Comparison of ENCODE assay signal across 12 cellular contexts in the genomic region with DNA sequence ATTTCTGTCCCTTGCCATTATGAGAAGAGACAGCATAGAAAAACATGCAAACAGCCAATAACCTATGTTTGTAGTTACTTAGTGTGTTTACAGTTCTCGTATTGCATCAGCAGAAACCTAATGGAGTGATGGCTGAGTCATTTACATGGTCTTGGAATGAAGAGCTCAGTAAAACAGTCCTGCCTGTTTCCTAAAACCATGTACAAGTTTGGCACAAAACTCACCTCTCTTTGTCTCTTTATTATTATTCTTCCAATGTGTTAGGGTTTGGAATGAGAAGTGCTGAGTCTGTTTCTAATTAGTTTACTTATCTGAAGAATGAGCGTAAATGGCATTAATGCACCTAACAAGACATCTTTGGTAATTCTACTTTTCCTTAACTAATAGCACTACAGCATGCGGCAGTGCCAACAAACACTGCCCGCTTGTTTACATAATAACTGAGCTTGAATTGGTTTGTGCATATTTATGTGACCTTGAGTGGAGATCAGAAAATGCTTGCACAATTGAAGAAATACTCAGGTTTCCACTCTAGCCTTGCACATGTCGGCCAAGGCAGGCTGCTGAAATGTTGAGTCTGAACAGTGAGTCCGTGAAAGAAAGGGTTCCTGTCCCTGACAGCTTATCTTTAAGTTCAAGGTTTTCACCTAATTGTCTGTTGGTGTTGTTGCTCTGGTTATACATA.
A peak's percentile ranks its signal among the peaks of the same experiment; 100 is the strongest.
DNase-seq lines count a peak whose midpoint lies in the region; ATAC-seq and TF ChIP-seq lines count a peak whose summit lies in the region.
"Had no signal": no experiment of that assay in that cellular context is flagged by ENCODE, and none has a peak within 500 bp of the region (broad histone marks: within the 10 kb centered on the region; RNA-seq: fewer than 3 reads in every experiment).

No MANE protein-coding gene starts in this region.

- no peak overlapping the region for H3K4me3 ChIP-seq in upper lobe of left lung
- H3K4me3 ChIP-seq: coronary artery, neural progenitor cell, thoracic aorta had no signal

- H3K36me3 ChIP-seq in upper lobe of left lung, result no peaks in the 10 kb centered on the region
- H3K36me3 ChIP-seq: neural progenitor cell, thoracic aorta had no signal

- DNase-seq in NCI-H748 (lab: John Stamatoyannopoulos, UW; ENCODE audit: unreplicated experiment) (peak; percentile 3), NCI-H748 treated with DMSO at 0.1 percent for 48 hours (lab: John Stamatoyannopoulos, UW) (no peak), SK-N-DZ (ENCODE audit: low spot score) (peak; percentile 30), glutamatergic neuron (no peak), upper lobe of left lung (peak in 1 of 2 donors; percentile 44)
- DNase-seq in effector memory CD8-positive, alpha-beta T cell, result no peak
- DNase-seq: NK-92 treated with Interleukin-12 subunit alpha and Interleukin-12 subunit beta, amount 100 ng/mL, for 24 hours had no signal

- peaks cover 2% of the 10 kb centered on the region for H3K9me3 Mint-ChIP-seq in glutamatergic neuron (ENCODE audit: unreplicated experiment)
- H3K9me3 Mint-ChIP-seq in effector memory CD8-positive, alpha-beta T cell, result peaks cover 8 to 16% of the 10 kb centered on the region in 2 donors

- no peak for TF ChIP-seq POLR2A in upper lobe of left lung (IDR thresholded peaks at IDR 0.05)

- WGBS in upper lobe of left lung, 2 donors, result 32 to 42% methylated on average over 6 of the region's 6 CpGs

- ATAC-seq in upper lobe of left lung (ENCODE audit: low FRiP score in 2 of 2) (peak; percentile 61 to 71), HG03280 (IDR thresholded peaks at IDR 0.05; ENCODE audit: unreplicated experiment) (no peak), HG02678 (IDR thresholded peaks at IDR 0.05; ENCODE audit: unreplicated experiment) (no peak)
- ATAC-seq in effector memory CD8-positive, alpha-beta T cell (replicated peaks), result no peak

- TF ChIP-seq EP300 in upper lobe of left lung (IDR thresholded peaks at IDR 0.05), result peak in 1 of 4 donors; percentile 7

- H3K4me1 Mint-ChIP-seq in glutamatergic neuron (ENCODE audit: low read depth, unreplicated experiment), result peaks cover 18% of the 10 kb centered on the region
- no peaks in the 10 kb centered on the region for H3K4me1 Mint-ChIP-seq in effector memory CD8-positive, alpha-beta T cell (ENCODE audit: low read depth in 2 of 2)

- TF ChIP-seq CTCF in glutamatergic neuron (IDR thresholded peaks at IDR 0.05; ENCODE audit: partially characterized antibody, unreplicated experiment) (no peak), upper lobe of left lung (IDR thresholded peaks at IDR 0.05) (no peak)

- H3K27me3 ChIP-seq in upper lobe of left lung, result no peaks in the 10 kb centered on the region
- H3K27me3 ChIP-seq: neural progenitor cell had no signal

- H3K27ac ChIP-seq in upper lobe of left lung, result peak overlapping the region; percentile 6 to 70 (median 23)
- H3K27ac ChIP-seq: coronary artery, neural progenitor cell, thoracic aorta had no signal

- peak overlapping the region; percentile 9 for H3K27ac Mint-ChIP-seq in glutamatergic neuron (ENCODE audit: unreplicated experiment)
- no peak overlapping the region for H3K27ac Mint-ChIP-seq in effector memory CD8-positive, alpha-beta T cell
- H3K27ac Mint-ChIP-seq: neural progenitor cell had no signal

- H3K4me1 ChIP-seq in upper lobe of left lung, result peaks cover 0 to 9% (median 4%) of the 10 kb centered on the region in 4 donors
- H3K4me1 ChIP-seq: neural progenitor cell had no signal

- no peaks in the 10 kb centered on the region for H3K36me3 Mint-ChIP-seq in glutamatergic neuron (ENCODE audit: unreplicated experiment)
- no peaks in the 10 kb centered on the region for H3K36me3 Mint-ChIP-seq in effector memory CD8-positive, alpha-beta T cell (ENCODE audit: insufficient read depth)
- H3K36me3 Mint-ChIP-seq: neural progenitor cell had no signal

- no peaks in the 10 kb centered on the region for H3K27me3 Mint-ChIP-seq in glutamatergic neuron (ENCODE audit: unreplicated experiment)
- H3K27me3 Mint-ChIP-seq in effector memory CD8-positive, alpha-beta T cell, result no peaks in the 10 kb centered on the region

- H3K4me3 Mint-ChIP-seq in glutamatergic neuron (ENCODE audit: unreplicated experiment), result no peak overlapping the region
- no peak overlapping the region for H3K4me3 Mint-ChIP-seq in effector memory CD8-positive, alpha-beta T cell
- H3K4me3 Mint-ChIP-seq: neural progenitor cell had no signal

- no peaks in the 10 kb centered on the region for H3K9me3 ChIP-seq in upper lobe of left lung
- H3K9me3 ChIP-seq: thoracic aorta had no signal

Comparison
In these comparisons a context has a peak if more than half of its experiments do, and no peak if none do; other contexts are left out.
1. DNase-seq: peak in NCI-H748 (single experiment) and SK-N-DZ (single experiment); none in NCI-H748 treated with DMSO at 0.1 percent for 48 hours (single experiment), glutamatergic neuron (single experiment) and effector memory CD8-positive, alpha-beta T cell (0 of 3).
2. ATAC-seq: peak in upper lobe of left lung (2 of 2); none in effector memory CD8-positive, alpha-beta T cell (single experiment), HG03280 (single experiment) and HG02678 (single experiment).